8 cellular contexts compared by ENCODE assay signal in genomic region chr1:37794372-37795339, GRCh38. TPM values are rescaled to one million over a fixed set of nuclear protein-coding genes. Genes with fewer than 3 reads are reported as not detected.
DNase-seq lines count a peak whose midpoint lies in the region; ATAC-seq, FAIRE-seq and TF ChIP-seq lines count a peak whose summit lies in the region.

No MANE protein-coding gene starts in this region.

- H4K20me1 ChIP-seq in PC-9 (ENCODE audit: insufficient read depth) = no peaks in the 10 kb centered on the region

- FAIRE-seq in small intestine (lab: Jason Lieb, UNC) (no peak), kidney (lab: Jason Lieb, UNC) (no peak)

- H3K9me3 Mint-ChIP-seq in Caco-2 (ENCODE audit: unreplicated experiment) = no peaks in the 10 kb centered on the region

- CTCF ChIA-PET in Caco-2 (lab: Charles Lee) = interaction anchor here (0.5 kb wide), 1 partner anchor 37 kb away, joined by 5 read pairs; no protein-coding TSS in a partner anchor
- CTCF ChIA-PET in PC-9 (lab: Charles Lee) = interaction anchor here (0.6 kb wide), 1 partner anchor 1817 kb away, joined by 7 read pairs; no protein-coding TSS in a partner anchor

- no peaks in the 10 kb centered on the region for H3K27me3 Mint-ChIP-seq in Caco-2 (ENCODE audit: insufficient read depth, unreplicated experiment)

- DNase-seq in Caco-2 (no peak), PC-9 (no peak), foreskin keratinocyte (no peak), small intestine (no peak), kidney (no peak), Ammon's horn (ENCODE audit: low spot score) (no peak), thyroid gland (no peak)

- POLR2A ChIA-PET in Caco-2 (lab: Charles Lee) (interaction anchor here (1.1 kb wide), 1 partner anchor 13 kb away, joined by 9 read pairs; the partner anchor contains the start of genes C1orf122 and YRDC), PC-9 (lab: Charles Lee; ENCODE audit: unreplicated experiment) (interaction anchor here (0.6 kb wide), 1 partner anchor 11 kb away, joined by 3 read pairs; no protein-coding TSS in a partner anchor)

- peak overlapping the region; percentile 78 for H3K4me3 Mint-ChIP-seq in Caco-2 (ENCODE audit: unreplicated experiment)

- H3K4me2 ChIP-seq in PC-9 = peak overlapping the region; percentile 95

- no peak overlapping the region for H3K27ac Mint-ChIP-seq in Caco-2 (ENCODE audit: unreplicated experiment)

- no peaks in the 10 kb centered on the region; the same call in 1 of the 2 replicates for H3K4me1 ChIP-seq in Caco-2
- peaks cover 24% of the 10 kb centered on the region for H3K4me1 ChIP-seq in PC-9 (replicated peaks; ENCODE audit: insufficient read depth)
- H3K4me1 ChIP-seq in foreskin keratinocyte = no peaks in the 10 kb centered on the region
- H3K4me1 ChIP-seq in small intestine (ENCODE audit: control insufficient read depth in 2 of 2, insufficient read depth in 1 of 2, low read depth in 1 of 2, low read length in 1 of 2) = peaks cover 0 to 4% of the 10 kb centered on the region in 2 donors
- no peaks in the 10 kb centered on the region for H3K4me1 ChIP-seq in kidney (ENCODE audit: control insufficient read depth in 1 of 2, insufficient read depth in 1 of 2, low read depth in 1 of 2, low read length in 2 of 2)
- peaks cover 11 to 18% of the 10 kb centered on the region in 2 donors for H3K4me1 ChIP-seq in thyroid gland

- no peak overlapping the region for H3K9ac ChIP-seq in kidney (ENCODE audit: low read length in 2 of 2)

- TF ChIP-seq CTCF in Caco-2 (IDR thresholded peaks at IDR 0.05; ENCODE audit: insufficient read depth in 1 of 2, low read depth in 1 of 2, low read length in 1 of 2, severe bottlenecking in 1 of 2, unreplicated experiment in 1 of 2) (peak in 1 of 2 experiments; percentile 6), PC-9 (conservative IDR thresholded peaks at IDR 0.05) (no peak; the same call in 1 of the 2 replicates), foreskin keratinocyte (conservative IDR thresholded peaks at IDR 0.05) (no peak), kidney (IDR thresholded peaks at IDR 0.05; ENCODE audit: borderline replicate concordance, extremely low read depth, insufficient read depth) (no peak), thyroid gland (IDR thresholded peaks at IDR 0.05) (no peak)

- peaks cover 24% of the 10 kb centered on the region for H3K79me2 ChIP-seq in PC-9 (ENCODE audit: low read depth)

- H3K4me1 Mint-ChIP-seq in Caco-2 (ENCODE audit: low read depth, unreplicated experiment) = no peaks in the 10 kb centered on the region

- 8 to 18% (median 10%) methylated on average over 29 to 59 of the region's 59 CpGs for WGBS in small intestine, 3 donors
- WGBS in thyroid gland, 2 donors = 26 to 35% methylated on average over 16 to 18 of the region's 59 CpGs

- BruUV-seq in Caco-2 (replicated peaks; lab: Mats Ljungman, UMichigan) (no TSS peak), PC-9 (replicated peaks; lab: Mats Ljungman, UMichigan) (TSS peak; percentile 26)

- ATAC-seq in GM21825 (IDR thresholded peaks at IDR 0.05; ENCODE audit: unreplicated experiment) = peak; percentile 26
- peak; percentile 20 for ATAC-seq in foreskin keratinocyte

- no peaks in the 10 kb centered on the region for H3K9me2 ChIP-seq in PC-9 (ENCODE audit: insufficient read depth)

- TF ChIP-seq POLR2A in thyroid gland (IDR thresholded peaks at IDR 0.05) = no peak

- H3F3A ChIP-seq in PC-9 (ENCODE audit: insufficient read depth, low read depth) = peaks cover 27% of the 10 kb centered on the region; the same call in 1 of the 2 replicates

- no peaks in the 10 kb centered on the region for H3K27me3 ChIP-seq in Caco-2 (replicated peaks; ENCODE audit: control insufficient read depth, insufficient read depth, low read length)
- H3K27me3 ChIP-seq in PC-9 (ENCODE audit: insufficient read depth, low read depth) = no peaks in the 10 kb centered on the region
- H3K27me3 ChIP-seq in foreskin keratinocyte = peaks cover 40% of the 10 kb centered on the region
- H3K27me3 ChIP-seq in small intestine (ENCODE audit: control insufficient read depth in 2 of 2, insufficient read depth in 2 of 2, low read length in 2 of 2) = no peaks in the 10 kb centered on the region
- H3K27me3 ChIP-seq in thyroid gland = no peaks in the 10 kb centered on the region

- H3K9me3 ChIP-seq in Caco-2 (no peaks in the 10 kb centered on the region), PC-9 (ENCODE audit: insufficient read depth, low read depth) (no peaks in the 10 kb centered on the region), small intestine (ENCODE audit: control insufficient read depth, low read depth) (no peaks in the 10 kb centered on the region), kidney (ENCODE audit: control insufficient read depth in 1 of 2, low read length in 2 of 2) (no peaks in the 10 kb centered on the region), thyroid gland (no peaks in the 10 kb centered on the region)

- intact Hi-C loops in Caco-2 (cut with micrococcal nuclease; ENCODE audit: unreplicated experiment) = no loop called here
- intact Hi-C loops in PC-9 (cut with micrococcal nuclease; ENCODE audit: unreplicated experiment) = no loop called here
- intact Hi-C loops in kidney (cut with DNase I) = no loop called here
- intact Hi-C loops in thyroid gland (cut with DNase I) = no loop called here

- H3K4me3 ChIP-seq in Caco-2 (ENCODE audit: low read depth, low read length) = peak overlapping the region; percentile 71
- peak overlapping the region; percentile 83 for H3K4me3 ChIP-seq in PC-9
- peak overlapping the region; percentile 57 to 71 for H3K4me3 ChIP-seq in small intestine (ENCODE audit: low read depth in 1 of 2, low read length in 2 of 2)
- no peak overlapping the region for H3K4me3 ChIP-seq in kidney (ENCODE audit: low read length in 2 of 2)
- H3K4me3 ChIP-seq in thyroid gland (replicated peaks in 1 of 3) = peak overlapping the region in 1 of 3 donors; percentile 46

- peaks cover 13% of the 10 kb centered on the region for H3K36me3 Mint-ChIP-seq in Caco-2 (ENCODE audit: insufficient read depth, unreplicated experiment)

- peak overlapping the region; percentile 88 for H2AFZ ChIP-seq in PC-9

- no peaks in the 10 kb centered on the region for H3K36me3 ChIP-seq in Caco-2 (ENCODE audit: control insufficient read depth, insufficient read depth, low read length)
- H3K36me3 ChIP-seq in PC-9 (ENCODE audit: low read depth) = peaks cover 13% of the 10 kb centered on the region; the same call in 1 of the 2 replicates
- H3K36me3 ChIP-seq in small intestine (ENCODE audit: control insufficient read depth in 2 of 2, insufficient read depth in 2 of 2, low read length in 2 of 2) = no peaks in the 10 kb centered on the region
- H3K36me3 ChIP-seq in kidney (ENCODE audit: control insufficient read depth in 1 of 2, insufficient read depth in 2 of 2, low read length in 2 of 2) = no peaks in the 10 kb centered on the region
- no peaks in the 10 kb centered on the region for H3K36me3 ChIP-seq in thyroid gland

- H3K27ac ChIP-seq in PC-9 = no peak overlapping the region
- H3K27ac ChIP-seq in foreskin keratinocyte = no peak overlapping the region
- no peak overlapping the region for H3K27ac ChIP-seq in small intestine (ENCODE audit: low read depth in 1 of 2, low read length in 1 of 2)
- H3K27ac ChIP-seq in kidney (ENCODE audit: low read depth in 2 of 2, low read length in 2 of 2) = no peak overlapping the region
- no peak overlapping the region for H3K27ac ChIP-seq in thyroid gland

RNA-seq across cellular contexts. Expression of gene MANEAL, which starts 1.0 kb away (rescaled TPM):
- total RNA-seq in Caco-2 (2022) (24.8 and 25.9 TPM in 2 replicates), PC-9 (2021) (11.3 and 13.1 TPM in 2 replicates), foreskin keratinocyte (0.39 and 0.41 TPM in 2 replicates), kidney (4.7 TPM), thyroid gland (1 to 10 TPM; 2.6 to 4.3 (median 3.5) TPM)
- polyA plus RNA-seq in foreskin keratinocyte (0.29 and 0.30 TPM in 2 replicates), small intestine (1 to 10 TPM in 1 of 3 donors, under 1 TPM in 2; 0.81 to 6.1 (median 0.89) TPM), kidney (ENCODE audit: insufficient read depth, low read depth, low replicate concordance) (4.6 TPM)

RNA-seq across cellular contexts. Expression of gene C1orf122, which starts 12.9 kb away (rescaled TPM):
- 37.7 and 41.0 TPM in 2 replicates for total RNA-seq in Caco-2 (2022)
- 51.8 and 75.8 TPM in 2 replicates for total RNA-seq in PC-9 (2021)
- 42.5 and 49.3 TPM in 2 replicates for total RNA-seq in foreskin keratinocyte
- polyA plus RNA-seq in foreskin keratinocyte = 86.8 and 92.8 TPM in 2 replicates
- polyA plus RNA-seq in small intestine = 10 to 100 TPM; 38.4 to 44.0 (median 38.9) TPM
- total RNA-seq in kidney = 37.2 TPM
- polyA plus RNA-seq in kidney (ENCODE audit: insufficient read depth, low read depth, low replicate concordance) = 147 TPM
- total RNA-seq in thyroid gland = 100 to 1,000 TPM in 1 of 4 donors, 10 to 100 TPM in 3; 35.4 to 164 (median 69.9) TPM

RNA-seq across cellular contexts. Expression of gene YRDC, which starts 13.4 kb away (rescaled TPM):
- total RNA-seq in Caco-2 (2022) (10.3 and 10.7 TPM in 2 replicates), PC-9 (2021) (13.2 and 16.0 TPM in 2 replicates), foreskin keratinocyte (22.6 and 24.4 TPM in 2 replicates), kidney (9.0 TPM), thyroid gland (10 to 100 TPM in 2 of 4 donors, 1 to 10 TPM in 2; 7.1 to 15.6 (median 10.9) TPM)
- polyA plus RNA-seq in foreskin keratinocyte (21.8 and 25.1 TPM in 2 replicates), small intestine (10 to 100 TPM; 14.3 to 15.7 (median 14.5) TPM), kidney (ENCODE audit: insufficient read depth, low read depth, low replicate concordance) (11.0 TPM)

RNA-seq across cellular contexts. Expression of gene EPHA10, which starts 29.7 kb away (rescaled TPM):
- total RNA-seq in Caco-2 (2022) (2.8 and 3.1 TPM in 2 replicates), PC-9 (2021) (7.6 and 12.1 TPM in 2 replicates), foreskin keratinocyte (not detected in 2 replicates), kidney (0.88 TPM), thyroid gland (under 1 TPM in 3 of 4 donors, not detected in 1; 0.11 to 0.54 (median 0.54) TPM)
- polyA plus RNA-seq in foreskin keratinocyte (not detected in 2 replicates), small intestine (1 to 10 TPM; 1.9 to 5.4 (median 5.1) TPM), kidney (ENCODE audit: insufficient read depth, low read depth, low replicate concordance) (not detected)

Comparison
In these comparisons a context has a peak if more than half of its experiments do, and no peak if none do; other contexts are left out.
1. H3K4me3 ChIP-seq: peak in Caco-2 (single experiment), PC-9 (single experiment) and small intestine (2 of 2); none in kidney (0 of 2).